ENCODE assay signal across 1 cellular context in genomic region chr5:156147948-156148285, GRCh38.
TF ChIP-seq lines count a peak whose summit lies in the region.

No MANE protein-coding gene starts in this region.

TF ChIP-seq in A549, 52 proteins besides CTCF, POLR2A, EP300 and RAD21 (continued from another document):
- TF ChIP-seq ZC3H11A (IDR thresholded peaks at IDR 0.05) = no peak
- TF ChIP-seq HDAC2 (IDR thresholded peaks at IDR 0.05) = no peak
- no peak for TF ChIP-seq HMGXB4 (CRISPR knock-in tag; IDR thresholded peaks at IDR 0.05; ENCODE audit: borderline replicate concordance)
- TF ChIP-seq NFE2L2 (conservative IDR thresholded peaks at IDR 0.05; ENCODE audit: low read length) = no peak
- TF ChIP-seq HOXA7 (CRISPR knock-in tag; IDR thresholded peaks at IDR 0.05) = 0 out of 2 replicates have a peak, but pooled peaks have one; percentile 35
